Comparison of ENCODE assay signal across 9 cellular contexts in genomic region chr14:75222208-75222701, GRCh38. TPM values are rescaled to one million over a fixed set of nuclear protein-coding genes. Genes with fewer than 3 reads are reported as not detected.
DNase-seq lines count a peak whose midpoint lies in the region; ATAC-seq and TF ChIP-seq lines count a peak whose summit lies in the region.
"Had no signal": no experiment of that assay in that cellular context is flagged by ENCODE, and none has a peak within 500 bp of the region (broad histone marks: within the 10 kb centered on the region; RNA-seq: fewer than 3 reads in every experiment).

No MANE protein-coding gene starts in this region.

- intact Hi-C loops in posterior vena cava (cut with DNase I), result no loop called here
- intact Hi-C loops in activated CD8-positive, alpha-beta T cell treated with anti-CD3 and anti-CD28 coated beads for 36 hours (cut with micrococcal nuclease), result no loop called here

- peak; percentile 56 for ATAC-seq in GM18873 (IDR thresholded peaks at IDR 0.05; ENCODE audit: low FRiP score, unreplicated experiment)
- no peak for ATAC-seq in activated CD8-positive, alpha-beta T cell treated with anti-CD3 and anti-CD28 coated beads for 36 hours
- ATAC-seq in GM18907 (IDR thresholded peaks at IDR 0.05; ENCODE audit: unreplicated experiment), result no peak
- no peak for ATAC-seq in GM18498 (IDR thresholded peaks at IDR 0.05; ENCODE audit: unreplicated experiment)

- H3K4me3 Mint-ChIP-seq in endothelial cell (ENCODE audit: unreplicated experiment), result peak overlapping the region; percentile 48
- no peak overlapping the region for H3K4me3 Mint-ChIP-seq in activated CD8-positive, alpha-beta T cell treated with anti-CD3 and anti-CD28 coated beads for 36 hours

- H3K27ac Mint-ChIP-seq in endothelial cell (ENCODE audit: unreplicated experiment), result peak overlapping the region; percentile 78
- no peak overlapping the region for H3K27ac Mint-ChIP-seq in activated CD8-positive, alpha-beta T cell treated with anti-CD3 and anti-CD28 coated beads for 36 hours
- H3K27ac Mint-ChIP-seq: brain had no signal

- peaks cover 36% of the 10 kb centered on the region for H3K4me1 Mint-ChIP-seq in endothelial cell (ENCODE audit: unreplicated experiment)
- H3K4me1 Mint-ChIP-seq in activated CD8-positive, alpha-beta T cell treated with anti-CD3 and anti-CD28 coated beads for 36 hours (ENCODE audit: low read depth), result peaks cover 10% of the 10 kb centered on the region

- TF ChIP-seq CTCF in endothelial cell (IDR thresholded peaks at IDR 0.05; ENCODE audit: unreplicated experiment), result no peak
- TF ChIP-seq CTCF in activated CD8-positive, alpha-beta T cell treated with anti-CD3 and anti-CD28 coated beads for 36 hours (IDR thresholded peaks at IDR 0.05), result no peak

- H3K36me3 Mint-ChIP-seq in endothelial cell (ENCODE audit: low read depth, unreplicated experiment), result no peaks in the 10 kb centered on the region
- H3K36me3 Mint-ChIP-seq in activated CD8-positive, alpha-beta T cell treated with anti-CD3 and anti-CD28 coated beads for 36 hours (ENCODE audit: low read depth), result no peaks in the 10 kb centered on the region
- H3K36me3 Mint-ChIP-seq: brain had no signal

- POLR2A ChIA-PET in activated CD8-positive, alpha-beta T cell treated with anti-CD3 and anti-CD28 coated beads for 36 hours (lab: Charles Lee), result no interaction called here

- H3K9me3 Mint-ChIP-seq in endothelial cell (ENCODE audit: unreplicated experiment), result no peaks in the 10 kb centered on the region
- H3K9me3 Mint-ChIP-seq in activated CD8-positive, alpha-beta T cell treated with anti-CD3 and anti-CD28 coated beads for 36 hours, result no peaks in the 10 kb centered on the region

- DNase-seq in M059J (ENCODE audit: low read depth), result peak; percentile 83
- no peak for DNase-seq in endothelial cell (ENCODE audit: low spot score)
- peak; percentile 83 for DNase-seq in posterior vena cava (ENCODE audit: low spot score)
- DNase-seq in AG08396 (ENCODE audit: low spot score), result no peak
- no peak for DNase-seq in activated CD8-positive, alpha-beta T cell treated with anti-CD3 and anti-CD28 coated beads for 36 hours

- H3K27me3 Mint-ChIP-seq in endothelial cell (ENCODE audit: unreplicated experiment), result peaks cover 3% of the 10 kb centered on the region
- H3K27me3 Mint-ChIP-seq in activated CD8-positive, alpha-beta T cell treated with anti-CD3 and anti-CD28 coated beads for 36 hours, result peaks cover 4% of the 10 kb centered on the region

- CTCF ChIA-PET in activated CD8-positive, alpha-beta T cell treated with anti-CD3 and anti-CD28 coated beads for 36 hours (lab: Charles Lee), result interaction anchor here (1.7 kb wide), 1 partner anchor 8 kb away, joined by 4 read pairs; no protein-coding TSS in a partner anchor

RNA-seq across cellular contexts. Expression of gene TMED10, which starts 45.8 kb away (rescaled TPM):
- total RNA-seq in M059J (2014; rRNA removed; shearing (Covaris generic)), result 373 and 460 TPM in 2 replicates
- 312 TPM for total RNA-seq in endothelial cell (ENCODE audit: unreplicated experiment)
- 100 to 1,000 TPM; 259 to 311 TPM for total RNA-seq in posterior vena cava
- 100 to 1,000 TPM; 173 to 179 TPM for total RNA-seq in activated CD8-positive, alpha-beta T cell treated with anti-CD3 and anti-CD28 coated beads for 36 hours

RNA-seq across cellular contexts. Expression of gene FOS, which starts 56.4 kb away (rescaled TPM):
- 24.0 and 31.6 TPM in 2 replicates for total RNA-seq in M059J (2014; rRNA removed; shearing (Covaris generic))
- total RNA-seq in endothelial cell (ENCODE audit: unreplicated experiment) (41.5 TPM), posterior vena cava (100 to 1,000 TPM; 485 to 992 TPM)
- 10 to 100 TPM; 81.8 to 84.6 TPM for total RNA-seq in activated CD8-positive, alpha-beta T cell treated with anti-CD3 and anti-CD28 coated beads for 36 hours

Comparison
In these comparisons a context has a peak if more than half of its experiments do, and no peak if none do; other contexts are left out.
1. DNase-seq: peak in M059J (single experiment) and posterior vena cava (single experiment); none in endothelial cell (single experiment), AG08396 (single experiment) and activated CD8-positive, alpha-beta T cell treated with anti-CD3 and anti-CD28 coated beads for 36 hours (single experiment).
2. RNA of gene FOS, which starts 56.4 kb away (total RNA-seq): 485 to 992 TPM in posterior vena cava; 81.8 to 84.6 TPM in activated CD8-positive, alpha-beta T cell treated with anti-CD3 and anti-CD28 coated beads for 36 hours, 41.5 TPM in endothelial cell (single experiment) and 24.0 to 31.6 TPM in M059J; every median in the first group is over 4 times any median in the second.